9 cellular contexts compared by ENCODE assay signal in genomic region chr16:23496826-23497542, GRCh38. TPM values are rescaled to one million over a fixed set of nuclear protein-coding genes. Genes with fewer than 3 reads are reported as not detected.
DNase-seq lines count a peak whose midpoint lies in the region; ATAC-seq and TF ChIP-seq lines count a peak whose summit lies in the region.
"Had no signal": no experiment of that assay in that cellular context is flagged by ENCODE, and none has a peak within 500 bp of the region (broad histone marks: within the 10 kb centered on the region; RNA-seq: fewer than 3 reads in every experiment).

No MANE protein-coding gene starts in this region.

- H4K20me1 ChIP-seq in BLaER1, result peaks cover 100% of the 10 kb centered on the region

- H3K27me3 Mint-ChIP-seq in nephron (ENCODE audit: low read depth), result no peaks in the 10 kb centered on the region

- H3K9me3 ChIP-seq in BLaER1 (no peaks in the 10 kb centered on the region), RWPE2 (ENCODE audit: severe bottlenecking) (no peaks in the 10 kb centered on the region), esophagus squamous epithelium (no peaks in the 10 kb centered on the region)

- H3K27ac ChIP-seq in BLaER1 (0 out of 2 replicates have a peak overlapping the region, but pooled peaks have one; percentile 1), RWPE2 (ENCODE audit: poor library complexity, severe bottlenecking) (peak overlapping the region; percentile 70), esophagus squamous epithelium (peak overlapping the region; percentile 78 to 88 (median 86))

- H3K9me3 Mint-ChIP-seq in nephron, result no peaks in the 10 kb centered on the region

- no peak for TF ChIP-seq CTCF in RWPE2 (IDR thresholded peaks at IDR 0.05; ENCODE audit: poor library complexity, severe bottlenecking)
- TF ChIP-seq CTCF in esophagus squamous epithelium (IDR thresholded peaks at IDR 0.05), result no peak
- no peak for TF ChIP-seq CTCF in nephron (IDR thresholded peaks at IDR 0.05; ENCODE audit: unreplicated experiment in 3 of 3)

- no peak for TF ChIP-seq POLR2A in esophagus squamous epithelium (IDR thresholded peaks at IDR 0.05)

- H3K36me3 ChIP-seq in BLaER1 (peaks cover 95% of the 10 kb centered on the region), RWPE2 (ENCODE audit: low read depth) (peaks cover 36% of the 10 kb centered on the region), esophagus squamous epithelium (peaks cover 0 to 46% (median 18%) of the 10 kb centered on the region in 3 donors)

- WGBS in esophagus squamous epithelium, 2 donors, result 15 to 27% methylated on average over 12 of the region's 12 CpGs

- intact Hi-C loops in esophagus squamous epithelium (cut with DNase I), result no loop called here

- peaks cover 20% of the 10 kb centered on the region for H3K36me3 Mint-ChIP-seq in nephron (ENCODE audit: low read depth)

- ATAC-seq in RWPE2 (ENCODE audit: low read depth), result peak; percentile 84
- no peak for ATAC-seq in GM18498 (IDR thresholded peaks at IDR 0.05; ENCODE audit: unreplicated experiment)

- peaks cover 13% of the 10 kb centered on the region for H3K4me1 Mint-ChIP-seq in nephron

- no peak overlapping the region for H3K4me3 Mint-ChIP-seq in nephron

- no peak overlapping the region for H3K4me3 ChIP-seq in BLaER1
- H3K4me3 ChIP-seq in RWPE2 (ENCODE audit: severe bottlenecking), result no peak overlapping the region
- H3K4me3 ChIP-seq in esophagus squamous epithelium, result no peak overlapping the region

- peaks cover 54% of the 10 kb centered on the region for H3K4me1 ChIP-seq in BLaER1
- H3K4me1 ChIP-seq in RWPE2 (ENCODE audit: insufficient read depth, poor library complexity, severe bottlenecking), result peaks cover 25% of the 10 kb centered on the region
- peaks cover 37 to 92% (median 59%) of the 10 kb centered on the region in 3 donors for H3K4me1 ChIP-seq in esophagus squamous epithelium

- DNase-seq in RWPE2 (ENCODE audit: low spot score) (no peak), esophagus squamous epithelium (lab: John Stamatoyannopoulos, UW) (no peak), GF-D8 (lab: John Stamatoyannopoulos, UW) (no peak), NCI-H774 (lab: John Stamatoyannopoulos, UW) (no peak), NCI-H69 (lab: John Stamatoyannopoulos, UW) (no peak)
- DNase-seq: activated CD4-positive, CD25-positive, alpha-beta regulatory T cell had no signal

- H3K4me2 ChIP-seq in BLaER1, result peak overlapping the region; percentile 42

- peak overlapping the region; percentile 14 to 64 (median 56) for H3K27ac Mint-ChIP-seq in nephron

- no peak overlapping the region; the same call in 1 of the 2 replicates for H3K9ac ChIP-seq in BLaER1

- no peaks in the 10 kb centered on the region for H3K27me3 ChIP-seq in BLaER1
- H3K27me3 ChIP-seq in RWPE2 (ENCODE audit: insufficient read depth, poor library complexity, severe bottlenecking), result no peaks in the 10 kb centered on the region
- no peaks in the 10 kb centered on the region for H3K27me3 ChIP-seq in esophagus squamous epithelium

RNA-seq across cellular contexts. Expression of gene GGA2, which starts 13.3 kb away (rescaled TPM):
- 10 to 100 TPM; 19.4 to 53.8 (median 23.9) TPM for total RNA-seq in esophagus squamous epithelium

RNA-seq across cellular contexts. Expression of gene COG7, which starts 44.0 kb away (rescaled TPM):
- total RNA-seq in esophagus squamous epithelium, result 10 to 100 TPM; 10.4 to 17.6 (median 15.3) TPM

Comparison
In these comparisons a context has a peak if more than half of its experiments do, and no peak if none do; other contexts are left out.
1. H3K27ac ChIP-seq: peak in every context shown above with its lines; median percentile 86 in esophagus squamous epithelium; 70 in RWPE2; 1 in BLaER1.